12 cellular contexts compared by ENCODE assay signal in genomic region chr3:4749567-4750002, GRCh38.
DNase-seq lines count a peak whose midpoint lies in the region; ATAC-seq, FAIRE-seq and TF ChIP-seq lines count a peak whose summit lies in the region.
"Had no signal": no experiment of that assay in that cellular context is flagged by ENCODE, and none has a peak within 500 bp of the region (broad histone marks: within the 10 kb centered on the region; RNA-seq: fewer than 3 reads in every experiment).

No MANE protein-coding gene starts in this region.

- no peaks in the 10 kb centered on the region for H3K9me3 Mint-ChIP-seq in activated naive CD8-positive, alpha-beta T cell treated with anti-CD3 and anti-CD28 coated beads for 36 hours
- H3K9me3 Mint-ChIP-seq in natural killer cell treated with Interleukin-12 subunit alpha and Interleukin-12 subunit beta and Interleukin-15 and Interleukin-18, amount 100 ng/mL, for 72 hours: no peaks in the 10 kb centered on the region
- H3K9me3 Mint-ChIP-seq: dendritic cell treated with granulocyte-macrophage colony-stimulating factor and Interleukin-4, amounts not matched to agents 40 ng/mL and 50 ng/mL, for 4 days had no signal

- H3K36me3 Mint-ChIP-seq in activated naive CD8-positive, alpha-beta T cell treated with anti-CD3 and anti-CD28 coated beads for 36 hours: peaks cover 55% of the 10 kb centered on the region
- H3K36me3 Mint-ChIP-seq in natural killer cell treated with Interleukin-12 subunit alpha and Interleukin-12 subunit beta and Interleukin-15 and Interleukin-18, amount 100 ng/mL, for 72 hours: peaks cover 22% of the 10 kb centered on the region

- no peak overlapping the region for H3K4me3 Mint-ChIP-seq in activated naive CD8-positive, alpha-beta T cell treated with anti-CD3 and anti-CD28 coated beads for 36 hours
- H3K4me3 Mint-ChIP-seq in natural killer cell treated with Interleukin-12 subunit alpha and Interleukin-12 subunit beta and Interleukin-15 and Interleukin-18, amount 100 ng/mL, for 72 hours: peak overlapping the region; percentile 85

- peaks cover 45% of the 10 kb centered on the region for H3K4me1 Mint-ChIP-seq in activated naive CD8-positive, alpha-beta T cell treated with anti-CD3 and anti-CD28 coated beads for 36 hours
- H3K4me1 Mint-ChIP-seq in natural killer cell treated with Interleukin-12 subunit alpha and Interleukin-12 subunit beta and Interleukin-15 and Interleukin-18, amount 100 ng/mL, for 72 hours (ENCODE audit: low read depth in 2 of 2): peaks cover 85 to 100% of the 10 kb centered on the region in 2 donors

- ATAC-seq in GM21786 (IDR thresholded peaks at IDR 0.05; ENCODE audit: unreplicated experiment) (peak; percentile 26), HG03045 (IDR thresholded peaks at IDR 0.05; ENCODE audit: unreplicated experiment) (no peak)
- ATAC-seq in natural killer cell treated with Interleukin-12 subunit alpha and Interleukin-12 subunit beta and Interleukin-15 and Interleukin-18, amount 100 ng/mL, for 72 hours: no peak

- 0 out of 2 replicates have a peak, but pooled peaks have one; percentile 63 for TF ChIP-seq POLR2A in GM12891 (IDR thresholded peaks at IDR 0.05; ENCODE audit: low read depth, low read length)

- DNase-seq in GM12891 (ENCODE audit: insufficient read length, low spot score): no peak
- no peak for DNase-seq in activated naive CD8-positive, alpha-beta T cell treated with anti-CD3 and anti-CD28 coated beads for 36 hours
- no peak for DNase-seq in natural killer cell treated with Interleukin-12 subunit alpha and Interleukin-12 subunit beta and Interleukin-15 and Interleukin-18, amount 100 ng/mL, for 72 hours (ENCODE audit: low spot score)
- no peak for DNase-seq in MV-4-11 (lab: John Stamatoyannopoulos, UW)
- DNase-seq in HTR-8/SVneo (ENCODE audit: insufficient read length, low spot score): no peak
- no peak for DNase-seq in NCI-H2196 treated with DMSO at 0.1 percent for 48 hours (lab: John Stamatoyannopoulos, UW; ENCODE audit: unreplicated experiment)
- DNase-seq: NCI-H1694; spleen; stimulated activated naive CD8-positive, alpha-beta T cell treated with anti-CD3 and anti-CD28 coated beads, Interleukin-15, amount 100 ng/mL, for 72 hours had no signal

- H3K27me3 Mint-ChIP-seq in activated naive CD8-positive, alpha-beta T cell treated with anti-CD3 and anti-CD28 coated beads for 36 hours: no peaks in the 10 kb centered on the region
- no peaks in the 10 kb centered on the region for H3K27me3 Mint-ChIP-seq in natural killer cell treated with Interleukin-12 subunit alpha and Interleukin-12 subunit beta and Interleukin-15 and Interleukin-18, amount 100 ng/mL, for 72 hours
- H3K27me3 Mint-ChIP-seq: dendritic cell treated with granulocyte-macrophage colony-stimulating factor and Interleukin-4, amounts not matched to agents 40 ng/mL and 50 ng/mL, for 4 days; stimulated activated naive CD8-positive, alpha-beta T cell treated with anti-CD3 and anti-CD28 coated beads, Interleukin-15, amount 100 ng/mL, for 72 hours had no signal

- H3K27ac Mint-ChIP-seq in activated naive CD8-positive, alpha-beta T cell treated with anti-CD3 and anti-CD28 coated beads for 36 hours: peak overlapping the region; percentile 61
- H3K27ac Mint-ChIP-seq in natural killer cell treated with Interleukin-12 subunit alpha and Interleukin-12 subunit beta and Interleukin-15 and Interleukin-18, amount 100 ng/mL, for 72 hours: peak overlapping the region; percentile 82 to 86

- FAIRE-seq in GM12891 (lab: Jason Lieb, UNC): no peak
- FAIRE-seq in HTR-8/SVneo (lab: Jason Lieb, UNC): no peak

TF ChIP-seq in GM12891, 5 proteins besides CTCF, POLR2A, EP300 and RAD21:
- TF ChIP-seq TAF1 (IDR thresholded peaks at IDR 0.05; ENCODE audit: low read depth, low read length) (no peak), POLR2AphosphoS5 (IDR thresholded peaks at IDR 0.05; ENCODE audit: low read depth, low read length) (peak; percentile 66)
